24 cellular contexts compared by ENCODE assay signal in genomic region chr12:89832336-89832735, GRCh38.
DNase-seq lines count a peak whose midpoint lies in the region; ATAC-seq, FAIRE-seq and TF ChIP-seq lines count a peak whose summit lies in the region.
"Had no signal": no experiment of that assay in that cellular context is flagged by ENCODE, and none has a peak within 500 bp of the region (broad histone marks: within the 10 kb centered on the region; RNA-seq: fewer than 3 reads in every experiment).

No MANE protein-coding gene starts in this region.

- no peaks in the 10 kb centered on the region; the same call in 1 of the 2 replicates for H3K9me1 ChIP-seq in IMR-90 (ENCODE audit: insufficient read depth, low read length)

- TF ChIP-seq POLR2A in IMR-90 (IDR thresholded peaks at IDR 0.05; ENCODE audit: low read depth, low read length): no peak

- POLR2A ChIA-PET in IMR-90 (lab: Charles Lee; ENCODE audit: unreplicated experiment) (no interaction called here), HEK293T (lab: Yijun Ruan, JAX) (no interaction called here)

- no peak overlapping the region for H3K56ac ChIP-seq in IMR-90 (ENCODE audit: extremely low read depth, insufficient read depth, low read length)

- FAIRE-seq in D721Med (lab: Jason Lieb, UNC): peak; percentile 32
- FAIRE-seq: A549, GM18507 had no signal

- no peak overlapping the region for H2BK5ac ChIP-seq in IMR-90 (ENCODE audit: low read depth, low read length, poor library complexity, severe bottlenecking)

- intact Hi-C loops in IMR-90 (cut with micrococcal nuclease) (no loop called here), dorsolateral prefrontal cortex (cut with DNase I) (no loop called here)

- no peak for DNase-seq in D721Med (ENCODE audit: insufficient read length, low spot score)
- no peak for DNase-seq in IMR-90
- no peak for DNase-seq in dorsolateral prefrontal cortex
- no peak for DNase-seq in neural progenitor cell (ENCODE audit: low spot score)
- DNase-seq in amniotic stem cell (lab: John Stamatoyannopoulos, UW): no peak
- DNase-seq in HEK293T (ENCODE audit: extremely low spot score): no peak
- DNase-seq: 8988T; ACHN; AML-193; BE2C; CD4-positive, alpha-beta T cell; CD8-positive, alpha-beta memory T cell; DMS53; DMS79 treated with DMSO at 0.1 percent for 48 hours; GF-D8; H7; HCEC 1CT had no signal

- no peak overlapping the region for H2BK15ac ChIP-seq in IMR-90 (ENCODE audit: low read depth, low read length)

- ATAC-seq in IMR-90 (ENCODE audit: low read depth) (no peak), HG02623 (IDR thresholded peaks at IDR 0.05; ENCODE audit: unreplicated experiment) (no peak), HG03439 (IDR thresholded peaks at IDR 0.05; ENCODE audit: unreplicated experiment) (no peak)
- ATAC-seq: A549, GM23338 had no signal

- H3K4me3 ChIP-seq in IMR-90 (ENCODE audit: insufficient read depth, low read depth, low read length) (no peak overlapping the region), dorsolateral prefrontal cortex (no peak overlapping the region), neural progenitor cell (no peak overlapping the region)
- H3K4me3 ChIP-seq: A549; BLaER1 treated with 17β-estradiol and CSF1 and Interleukin-3, amounts not matched to agents 10 nM and 100 nM; GM23338 had no signal

- no peaks in the 10 kb centered on the region for H3K79me1 ChIP-seq in IMR-90 (ENCODE audit: low read depth in 1 of 2, low read length in 2 of 2)

- H3K79me2 ChIP-seq in neural progenitor cell (ENCODE audit: low read depth): no peaks in the 10 kb centered on the region

- H3K4me1 Mint-ChIP-seq in neural progenitor cell: peaks cover 13% of the 10 kb centered on the region

- H3K9me3 Mint-ChIP-seq in neural progenitor cell: no peaks in the 10 kb centered on the region
- H3K9me3 Mint-ChIP-seq: CD4-positive, alpha-beta T cell; CD8-positive, alpha-beta memory T cell; GM23338 had no signal

- H2AK9ac ChIP-seq in IMR-90 (replicated peaks; ENCODE audit: low read depth, low read length, poor library complexity): no peak overlapping the region

- H2BK120ac ChIP-seq in IMR-90 (ENCODE audit: low read depth, low read length): no peak overlapping the region

- H3F3A ChIP-seq in neural progenitor cell (ENCODE audit: low read depth): no peaks in the 10 kb centered on the region

- H2BK20ac ChIP-seq in IMR-90 (ENCODE audit: low read depth, low read length): no peak overlapping the region

- no peaks in the 10 kb centered on the region; the same call in 1 of the 2 replicates for H3K4me1 ChIP-seq in IMR-90 (ENCODE audit: control insufficient read depth, insufficient read depth, low read length)
- H3K4me1 ChIP-seq in neural progenitor cell: peaks cover 18% of the 10 kb centered on the region
- H3K4me1 ChIP-seq: BE2C had no signal

- no peak overlapping the region for H4K8ac ChIP-seq in IMR-90 (ENCODE audit: low read depth in 2 of 2, low read length in 2 of 2)

- H3K9ac ChIP-seq in IMR-90 (ENCODE audit: low read depth, low read length) (no peak overlapping the region), neural progenitor cell (no peak overlapping the region)
- H3K9ac ChIP-seq: BLaER1 treated with 17β-estradiol and CSF1 and Interleukin-3, amounts not matched to agents 10 nM and 100 nM had no signal

- peak overlapping the region; percentile 13; the same call in 1 of the 2 replicates for H3K18ac ChIP-seq in IMR-90 (ENCODE audit: low read depth, low read length)

- TF ChIP-seq RAD21 in IMR-90 (IDR thresholded peaks at IDR 0.05; ENCODE audit: low read length): no peak

- H3K4me3 Mint-ChIP-seq in neural progenitor cell: no peak overlapping the region
- H3K4me3 Mint-ChIP-seq: CD14-positive monocyte; CD4-positive, alpha-beta T cell; CD8-positive, alpha-beta memory T cell; GM23338 had no signal

- no peaks in the 10 kb centered on the region for H3K36me3 ChIP-seq in IMR-90 (ENCODE audit: control insufficient read depth, insufficient read depth, low read length)
- no peaks in the 10 kb centered on the region for H3K36me3 ChIP-seq in neural progenitor cell
- H3K36me3 ChIP-seq: BE2C; BLaER1 treated with 17β-estradiol and CSF1 and Interleukin-3, amounts not matched to agents 10 nM and 100 nM had no signal

- H4K5ac ChIP-seq in IMR-90 (ENCODE audit: low read depth, low read length): no peak overlapping the region

- H3K27ac ChIP-seq in IMR-90 (ENCODE audit: insufficient read depth, low read length): no peak overlapping the region
- peak overlapping the region in 41 of 59 donors; percentile 3 to 87 (median 61) for H3K27ac ChIP-seq in dorsolateral prefrontal cortex
- no peak overlapping the region for H3K27ac ChIP-seq in neural progenitor cell
- H3K27ac ChIP-seq: A549; BLaER1 treated with 17β-estradiol and CSF1 and Interleukin-3, amounts not matched to agents 10 nM and 100 nM had no signal

- BruUV-seq in IMR-90 (replicated peaks; lab: Mats Ljungman, UMichigan): no TSS peak

- no peak overlapping the region for H3K14ac ChIP-seq in IMR-90 (replicated peaks; ENCODE audit: low read depth, low read length)

- no peaks in the 10 kb centered on the region for H4K20me1 ChIP-seq in IMR-90 (ENCODE audit: insufficient read depth, low read length)
- H4K20me1 ChIP-seq in neural progenitor cell (ENCODE audit: low read depth): no peaks in the 10 kb centered on the region
- H4K20me1 ChIP-seq: BLaER1 treated with 17β-estradiol and CSF1 and Interleukin-3, amounts not matched to agents 10 nM and 100 nM had no signal

- H3K9me3 ChIP-seq in IMR-90 (ENCODE audit: control insufficient read depth, insufficient read depth, low read length): no peaks in the 10 kb centered on the region
- H3K9me3 ChIP-seq in neural progenitor cell (ENCODE audit: low read depth): no peaks in the 10 kb centered on the region
- H3K9me3 ChIP-seq: A549; BE2C; BLaER1 treated with 17β-estradiol and CSF1 and Interleukin-3, amounts not matched to agents 10 nM and 100 nM had no signal

- H2AFZ ChIP-seq in IMR-90 (replicated peaks; ENCODE audit: low read length, poor library complexity): no peak overlapping the region
- H2AFZ ChIP-seq in neural progenitor cell (replicated peaks): peak overlapping the region; percentile 30
- H2AFZ ChIP-seq: GM23338 had no signal

- H3K27me3 ChIP-seq in IMR-90 (ENCODE audit: control insufficient read depth, insufficient read depth, low read length) (no peaks in the 10 kb centered on the region), dorsolateral prefrontal cortex (no peaks in the 10 kb centered on the region), neural progenitor cell (no peaks in the 10 kb centered on the region)
- H3K27me3 ChIP-seq: BE2C; BLaER1 treated with 17β-estradiol and CSF1 and Interleukin-3, amounts not matched to agents 10 nM and 100 nM had no signal

- no peak overlapping the region for H3K4me2 ChIP-seq in IMR-90 (ENCODE audit: low read depth, low read length)
- H3K4me2 ChIP-seq in neural progenitor cell: no peak overlapping the region
- H3K4me2 ChIP-seq: A549, GM23338 had no signal

- H2AK5ac ChIP-seq in IMR-90 (ENCODE audit: low read depth, low read length): no peak overlapping the region

- no peak for TF ChIP-seq CTCF in D721Med (IDR thresholded peaks at IDR 0.05; ENCODE audit: insufficient read depth, missing control alignments)
- no peak for TF ChIP-seq CTCF in IMR-90 (conservative IDR thresholded peaks at IDR 0.05; ENCODE audit: low read depth, low read length)
- no peak for TF ChIP-seq CTCF in dorsolateral prefrontal cortex (IDR thresholded peaks at IDR 0.05 in 54 of 56, conservative IDR thresholded peaks at IDR 0.05 in 2 of 56; ENCODE audit: low read depth in 1 of 56, partially characterized antibody in 56 of 56)
- no peak for TF ChIP-seq CTCF in neural progenitor cell (IDR thresholded peaks at IDR 0.05)

- CTCF ChIA-PET in IMR-90 (lab: Yijun Ruan, JAX): no interaction called here
- CTCF ChIA-PET in HEK293T (lab: Yijun Ruan, JAX): no interaction called here

- dilution Hi-C loops in IMR-90 (cut with HindIII; ENCODE audit: low sequenced_read_pairs, unreplicated experiment): no loop called here

- H3K27ac Mint-ChIP-seq in neural progenitor cell: no peak overlapping the region
- H3K27ac Mint-ChIP-seq: CD14-positive monocyte; CD4-positive, alpha-beta T cell; CD8-positive, alpha-beta memory T cell; GM23338 had no signal

- H3K36me3 Mint-ChIP-seq in neural progenitor cell: no peaks in the 10 kb centered on the region
- H3K36me3 Mint-ChIP-seq: CD14-positive monocyte had no signal

- H3K23ac ChIP-seq in IMR-90 (ENCODE audit: low read depth, low read length): no peak overlapping the region

- no peak overlapping the region for H4K91ac ChIP-seq in IMR-90 (ENCODE audit: insufficient read depth, low read depth, low read length)

- in situ Hi-C loops in IMR-90 (cut with MboI; ENCODE audit: low sequenced_read_pairs): no loop called here

- no peaks in the 10 kb centered on the region for H3K27me3 Mint-ChIP-seq in neural progenitor cell (ENCODE audit: insufficient read depth, low read depth)
- H3K27me3 Mint-ChIP-seq: CD4-positive, alpha-beta T cell; CD8-positive, alpha-beta memory T cell had no signal

- WGBS in IMR-90 (ENCODE audit: extremely low coverage in 2 of 2, insufficient read length in 1 of 2), 2 experiments: no CpG with 5 or more reads among the region's 2 CpGs

- no peak overlapping the region for H3K4ac ChIP-seq in IMR-90 (ENCODE audit: low read depth, low read length)

TF ChIP-seq in IMR-90, 13 proteins besides CTCF, POLR2A, EP300 and RAD21 (continues in another document):
- TF ChIP-seq MXI1 (IDR thresholded peaks at IDR 0.05; ENCODE audit: borderline replicate concordance, low read depth, low read length): no peak
- no peak for TF ChIP-seq ELK1 (IDR thresholded peaks at IDR 0.05; ENCODE audit: borderline replicate concordance, low read depth, low read length)

TF ChIP-seq in HEK293T, 16 proteins besides CTCF, POLR2A, EP300 and RAD21:
- no peak for TF ChIP-seq FOXM1 (IDR thresholded peaks at IDR 0.05; ENCODE audit: borderline replicate concordance)
- no peak for TF ChIP-seq SP1 (IDR thresholded peaks at IDR 0.05)
- no peak for TF ChIP-seq LEF1 (IDR thresholded peaks at IDR 0.05; ENCODE audit: borderline replicate concordance)
- TF ChIP-seq FOXA1 (IDR thresholded peaks at IDR 0.05): no peak
TF ChIP-seq in HEK293T: peak in this region for 0.

Comparison
In these comparisons a context has a peak if more than half of its experiments do, and no peak if none do; other contexts are left out.
1. H3K27ac ChIP-seq: peak in dorsolateral prefrontal cortex (41 of 59); none in IMR-90 (single experiment) and neural progenitor cell (single experiment).